In the genomic region with DNA sequence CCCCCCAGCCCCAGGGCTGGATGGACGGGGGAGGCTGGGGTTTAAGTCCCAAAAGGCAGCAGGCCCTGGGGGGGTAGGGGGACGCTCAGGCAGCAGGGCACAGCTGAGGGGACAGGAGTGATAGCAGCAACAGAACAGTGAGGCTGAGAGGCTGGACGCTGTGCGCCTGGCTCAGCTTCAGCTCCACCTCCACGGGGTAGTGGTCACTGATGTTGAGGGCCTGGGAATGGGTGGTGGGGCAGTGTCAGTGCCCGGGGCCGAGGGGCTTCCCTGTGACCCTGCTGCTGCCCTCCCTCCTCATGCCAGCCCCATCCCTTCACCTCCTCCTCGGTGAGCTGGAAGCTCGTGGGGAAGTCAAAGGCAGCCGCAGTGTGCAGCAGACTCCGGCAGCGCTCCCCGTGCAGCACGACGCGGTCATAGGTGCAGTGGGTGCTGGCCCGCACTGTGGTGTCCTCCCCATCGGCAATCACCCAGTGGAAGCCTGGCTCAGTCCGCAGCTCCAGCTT, we compare ENCODE assay signal across 20 cellular contexts. TPM values are rescaled to one million over a fixed set of nuclear protein-coding genes. Genes with fewer than 3 reads are reported as not detected.
DNase-seq lines count a peak whose midpoint lies in the region; ATAC-seq and TF ChIP-seq lines count a peak whose summit lies in the region.
"Had no signal": no experiment of that assay in that cellular context is flagged by ENCODE, and none has a peak within 500 bp of the region (broad histone marks: within the 10 kb centered on the region; RNA-seq: fewer than 3 reads in every experiment).

No MANE protein-coding gene starts in this region.

- peaks cover 18 to 20% of the 10 kb centered on the region in 2 donors for H3K36me3 Mint-ChIP-seq in activated T-cell treated with anti-CD3 and anti-CD28 coated beads, Interleukin-2, amount 50 U/mL, for 72 hours (ENCODE audit: insufficient read depth in 2 of 2)
- peaks cover 36 to 40% of the 10 kb centered on the region in 2 donors for H3K36me3 Mint-ChIP-seq in stimulated activated naive B cell treated with anti-CD40 and anti-IgM and Interleukin-4, amounts not matched to agents 10 μg/mL and 1 μg/mL and 100 μg/mL, for 72 hours

- H3K4me2 ChIP-seq in SU-DHL-6 (ENCODE audit: low read depth, low read length, poor library complexity, severe bottlenecking) = no peak overlapping the region
- H3K4me2 ChIP-seq: BLaER1 had no signal

- ATAC-seq in activated T-cell treated with anti-CD3 and anti-CD28 coated beads, Interleukin-2, amount 50 U/mL, for 72 hours (replicated peaks in 1 of 2) = peak in 1 of 2 donors; percentile 8
- ATAC-seq in stimulated activated naive B cell treated with anti-CD40 and anti-IgM and Interleukin-4, amounts not matched to agents 10 μg/mL and 1 μg/mL and 100 μg/mL, for 72 hours (replicated peaks) = no peak
- no peak for ATAC-seq in GM19455 (IDR thresholded peaks at IDR 0.05; ENCODE audit: unreplicated experiment)
- ATAC-seq: stimulated activated naive CD8-positive, alpha-beta T cell treated with anti-CD3 and anti-CD28 coated beads, Interleukin-15, amount 100 ng/mL, for 72 hours had no signal

- H3K27me3 ChIP-seq in SU-DHL-6 (ENCODE audit: low read length) = no peaks in the 10 kb centered on the region
- H3K27me3 ChIP-seq in esophagus (ENCODE audit: control insufficient read depth in 1 of 2, insufficient read depth in 2 of 2, low read length in 2 of 2) = no peaks in the 10 kb centered on the region
- H3K27me3 ChIP-seq: upper lobe of left lung had no signal

- H3K9ac ChIP-seq in SU-DHL-6 (ENCODE audit: low read length) = no peak overlapping the region
- H3K9ac ChIP-seq: BLaER1, parathyroid adenoma had no signal

- peaks cover 45% of the 10 kb centered on the region for H3F3A ChIP-seq in SU-DHL-6 (ENCODE audit: insufficient read depth)

- H3K4me3 Mint-ChIP-seq in activated T-cell treated with anti-CD3 and anti-CD28 coated beads, Interleukin-2, amount 50 U/mL, for 72 hours = no peak overlapping the region
- peak overlapping the region in 1 of 2 donors; percentile 3 for H3K4me3 Mint-ChIP-seq in stimulated activated naive B cell treated with anti-CD40 and anti-IgM and Interleukin-4, amounts not matched to agents 10 μg/mL and 1 μg/mL and 100 μg/mL, for 72 hours
- H3K4me3 Mint-ChIP-seq: activated naive CD8-positive, alpha-beta T cell; stimulated activated naive CD8-positive, alpha-beta T cell treated with anti-CD3 and anti-CD28 coated beads, Interleukin-15, amount 100 ng/mL, for 72 hours had no signal

- H3K9me3 ChIP-seq in SU-DHL-6 (ENCODE audit: insufficient read depth, low read length) (no peaks in the 10 kb centered on the region), esophagus (ENCODE audit: control insufficient read depth in 2 of 2, insufficient read depth in 1 of 2, low read depth in 1 of 2, low read length in 1 of 2) (peaks cover 0 to 3% of the 10 kb centered on the region in 2 donors)
- H3K9me3 ChIP-seq: HAP-1 had no signal

- TF ChIP-seq CTCF in SU-DHL-6 (IDR thresholded peaks at IDR 0.05; ENCODE audit: insufficient read depth, low read length, poor library complexity, severe bottlenecking) (no peak), GM10266 (IDR thresholded peaks at IDR 0.05; ENCODE audit: control insufficient read depth, insufficient read depth, low read depth, missing control alignments) (no peak)

- H3K4me3 ChIP-seq in SU-DHL-6 (ENCODE audit: insufficient read depth, low read length, poor library complexity, severe bottlenecking) (no peak overlapping the region), esophagus (ENCODE audit: low read depth in 1 of 2, low read length in 2 of 2) (no peak overlapping the region)
- H3K4me3 ChIP-seq: BLaER1, HAP-1, upper lobe of left lung had no signal

- H3K4me1 ChIP-seq in esophagus (ENCODE audit: control insufficient read depth in 2 of 2, insufficient read depth in 2 of 2, low read length in 1 of 2) = peaks cover 4 to 6% of the 10 kb centered on the region in 2 donors
- H3K4me1 ChIP-seq: parathyroid adenoma had no signal

- peak in 1 of 2 donors; percentile 18 for DNase-seq in activated T-cell treated with anti-CD3 and anti-CD28 coated beads, Interleukin-2, amount 50 U/mL, for 72 hours
- no peak for DNase-seq in activated T-cell treated with anti-CD3 and anti-CD28 coated beads, Interleukin-2, amount 50 U/mL, for 1 hour
- DNase-seq in stimulated activated naive B cell treated with anti-CD40 and anti-IgM and Interleukin-4, amounts not matched to agents 10 μg/mL and 1 μg/mL and 100 μg/mL, for 72 hours = no peak
- DNase-seq in cerebellar cortex (ENCODE audit: low spot score) (no peak), GM10266 (ENCODE audit: extremely low spot score) (no peak)
- DNase-seq: activated T-cell treated with anti-CD3 and anti-CD28 coated beads for 4 hours; cortex of kidney; hippocampal formation; NCI-H1694; NCI-H2227 treated with DMSO at 0.1 percent for 48 hours; stimulated activated CD4-positive, alpha-beta T cell treated with anti-CD3 and anti-CD28 coated beads, Interleukin-2, amount 100 ng/mL, for 24 hours; stimulated activated naive CD8-positive, alpha-beta T cell treated with anti-CD3 and anti-CD28 coated beads, Interleukin-15, amount 100 ng/mL, for 72 hours; upper lobe of left lung had no signal

- no peaks in the 10 kb centered on the region for H3K9me3 Mint-ChIP-seq in activated T-cell treated with anti-CD3 and anti-CD28 coated beads, Interleukin-2, amount 50 U/mL, for 72 hours
- no peaks in the 10 kb centered on the region for H3K9me3 Mint-ChIP-seq in stimulated activated naive B cell treated with anti-CD40 and anti-IgM and Interleukin-4, amounts not matched to agents 10 μg/mL and 1 μg/mL and 100 μg/mL, for 72 hours
- H3K9me3 Mint-ChIP-seq: stimulated activated naive CD8-positive, alpha-beta T cell treated with anti-CD3 and anti-CD28 coated beads, Interleukin-15, amount 100 ng/mL, for 72 hours had no signal

- peaks cover 10% of the 10 kb centered on the region; the same call in 1 of the 2 replicates for H3K79me2 ChIP-seq in SU-DHL-6 (ENCODE audit: insufficient read depth, low read length)
- H3K79me2 ChIP-seq: parathyroid adenoma had no signal

- no peaks in the 10 kb centered on the region; the same call in 1 of the 2 replicates for H4K20me1 ChIP-seq in SU-DHL-6 (ENCODE audit: low read depth, low read length)

- H3K27ac Mint-ChIP-seq in activated T-cell treated with anti-CD3 and anti-CD28 coated beads, Interleukin-2, amount 50 U/mL, for 72 hours = peak overlapping the region; percentile 2
- H3K27ac Mint-ChIP-seq in stimulated activated naive B cell treated with anti-CD40 and anti-IgM and Interleukin-4, amounts not matched to agents 10 μg/mL and 1 μg/mL and 100 μg/mL, for 72 hours = peak overlapping the region; percentile 70
- H3K27ac Mint-ChIP-seq: activated naive CD8-positive, alpha-beta T cell; stimulated activated naive CD8-positive, alpha-beta T cell treated with anti-CD3 and anti-CD28 coated beads, Interleukin-15, amount 100 ng/mL, for 72 hours had no signal

- H3K4me1 Mint-ChIP-seq in activated T-cell treated with anti-CD3 and anti-CD28 coated beads, Interleukin-2, amount 50 U/mL, for 72 hours (ENCODE audit: low read depth) = peaks cover 10% of the 10 kb centered on the region
- H3K4me1 Mint-ChIP-seq in stimulated activated naive B cell treated with anti-CD40 and anti-IgM and Interleukin-4, amounts not matched to agents 10 μg/mL and 1 μg/mL and 100 μg/mL, for 72 hours = peaks cover 19 to 23% of the 10 kb centered on the region in 2 donors

- no peak overlapping the region for H2AFZ ChIP-seq in SU-DHL-6 (ENCODE audit: low read depth, low read length, severe bottlenecking)
- H2AFZ ChIP-seq: parathyroid adenoma had no signal

- H3K27me3 Mint-ChIP-seq in activated T-cell treated with anti-CD3 and anti-CD28 coated beads, Interleukin-2, amount 50 U/mL, for 72 hours (ENCODE audit: low read depth) = no peaks in the 10 kb centered on the region
- no peaks in the 10 kb centered on the region for H3K27me3 Mint-ChIP-seq in stimulated activated naive B cell treated with anti-CD40 and anti-IgM and Interleukin-4, amounts not matched to agents 10 μg/mL and 1 μg/mL and 100 μg/mL, for 72 hours
- H3K27me3 Mint-ChIP-seq: activated naive CD8-positive, alpha-beta T cell; stimulated activated naive CD8-positive, alpha-beta T cell treated with anti-CD3 and anti-CD28 coated beads, Interleukin-15, amount 100 ng/mL, for 72 hours had no signal

- no peaks in the 10 kb centered on the region for H3K9me2 ChIP-seq in SU-DHL-6 (replicated peaks; ENCODE audit: insufficient read depth, low read length)

- H3K36me3 ChIP-seq in SU-DHL-6 (ENCODE audit: low read length) (peaks cover 12% of the 10 kb centered on the region), esophagus (ENCODE audit: control insufficient read depth in 2 of 2, insufficient read depth in 2 of 2, low read length in 1 of 2) (peaks cover 0 to 15% of the 10 kb centered on the region in 2 donors)

- H3K27ac ChIP-seq in SU-DHL-6 (ENCODE audit: low read depth, low read length) = peak overlapping the region; percentile 43; the same call in 1 of the 2 replicates
- H3K27ac ChIP-seq in esophagus (ENCODE audit: low read depth in 2 of 2, low read length in 1 of 2) = peak overlapping the region; percentile 38 to 78
- H3K27ac ChIP-seq: BLaER1, parathyroid adenoma had no signal

- WGBS in esophagus, 2 donors = 68 to 78% methylated on average over 19 of the region's 19 CpGs

RNA-seq across cellular contexts. Expression of gene RPL10, which starts 4.5 kb away (rescaled TPM):
- 1,000 to 10,000 TPM; 3,958 to 4,635 TPM for total RNA-seq in activated T-cell treated with anti-CD3 and anti-CD28 coated beads, Interleukin-2, amount 50 U/mL, for 72 hours
- 1,000 to 10,000 TPM; 2,998 to 4,750 TPM for polyA plus RNA-seq in esophagus

RNA-seq across cellular contexts. Expression of gene DNASE1L1, which starts 6.4 kb away (rescaled TPM):
- total RNA-seq in activated T-cell treated with anti-CD3 and anti-CD28 coated beads, Interleukin-2, amount 50 U/mL, for 72 hours = 10 to 100 TPM in 1 of 2 donors, 1 to 10 TPM in 1; 9.3 to 11.4 TPM
- 10 to 100 TPM; 20.1 to 20.3 TPM for polyA plus RNA-seq in esophagus

RNA-seq across cellular contexts. Expression of gene TAFAZZIN, which starts 8.7 kb away (rescaled TPM):
- 100 to 1,000 TPM in 1 of 2 donors, 10 to 100 TPM in 1; 89.0 to 106 TPM for total RNA-seq in activated T-cell treated with anti-CD3 and anti-CD28 coated beads, Interleukin-2, amount 50 U/mL, for 72 hours
- 10 to 100 TPM; 28.9 to 59.5 TPM for polyA plus RNA-seq in esophagus

RNA-seq across cellular contexts. Expression of gene EMD, which starts 23.6 kb away (rescaled TPM):
- 10 to 100 TPM; 91.0 to 92.9 TPM for total RNA-seq in activated T-cell treated with anti-CD3 and anti-CD28 coated beads, Interleukin-2, amount 50 U/mL, for 72 hours
- 10 to 100 TPM; 66.5 to 83.9 TPM for polyA plus RNA-seq in esophagus

RNA-seq across cellular contexts. Expression of gene ATP6AP1, which starts 25.8 kb away (rescaled TPM):
- total RNA-seq in activated T-cell treated with anti-CD3 and anti-CD28 coated beads, Interleukin-2, amount 50 U/mL, for 72 hours = 10 to 100 TPM; 37.0 to 38.7 TPM
- 10 to 100 TPM; 40.3 to 65.8 TPM for polyA plus RNA-seq in esophagus
